ENCODE assay signal across 30 cellular contexts in the genomic region with DNA sequence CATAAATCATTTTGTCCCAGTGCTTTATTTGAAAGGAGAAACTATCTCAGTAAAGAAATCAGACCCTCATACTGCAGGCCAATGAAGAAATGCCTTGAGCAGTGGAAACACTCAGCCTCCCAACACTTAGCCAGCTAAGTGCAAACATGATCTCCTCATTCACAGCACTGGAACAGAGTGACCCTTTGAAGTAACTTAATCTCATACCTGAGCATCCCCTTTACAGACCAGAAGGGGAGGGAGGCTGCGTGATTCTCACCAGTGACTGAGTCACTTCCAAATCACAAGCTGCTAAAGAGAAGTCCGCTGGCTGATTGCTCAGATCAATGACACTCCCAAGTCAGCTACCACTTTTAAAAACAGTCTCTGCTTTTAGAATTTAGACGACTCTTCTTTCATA. TPM values are rescaled to one million over a fixed set of nuclear protein-coding genes. Genes with fewer than 3 reads are reported as not detected.
DNase-seq lines count a peak whose midpoint lies in the region; ATAC-seq, FAIRE-seq and TF ChIP-seq lines count a peak whose summit lies in the region.
"Had no signal": no experiment of that assay in that cellular context is flagged by ENCODE, and none has a peak within 500 bp of the region (broad histone marks: within the 10 kb centered on the region; RNA-seq: fewer than 3 reads in every experiment).

No MANE protein-coding gene starts in this region.

- peaks cover 48% of the 10 kb centered on the region for H3K4me1 Mint-ChIP-seq in neural progenitor cell
- H3K4me1 Mint-ChIP-seq: activated T-helper 17 cell treated with anti-CD3 and anti-CD28 coated beads, Interleukin-2, amount 50 U/mL, for 72 hours had no signal

- H3K27me3 Mint-ChIP-seq in neural progenitor cell (ENCODE audit: insufficient read depth, low read depth) = peaks cover 14% of the 10 kb centered on the region
- H3K27me3 Mint-ChIP-seq: naive B cell had no signal

- ATAC-seq in HepG2 (no peak), right lobe of liver (no peak), GM18867 (IDR thresholded peaks at IDR 0.05; ENCODE audit: unreplicated experiment) (no peak), GM21390 (IDR thresholded peaks at IDR 0.05; ENCODE audit: unreplicated experiment) (no peak)
- ATAC-seq: activated naive CD4-positive, alpha-beta T cell treated with anti-CD3 and anti-CD28 coated beads, Interleukin-2, amount 50 U/mL, for 72 hours; activated T-helper 17 cell treated with anti-CD3 and anti-CD28 coated beads, Interleukin-2, amount 50 U/mL, for 72 hours; GM12878; stimulated activated naive CD8-positive, alpha-beta T cell treated with anti-CD3 and anti-CD28 coated beads, Interleukin-15, Interleukin-2, amounts not matched to agents 100 U/mL and 50 U/mL, for 24 hours had no signal

- H3K4me1 ChIP-seq in HepG2 (ENCODE audit: insufficient read depth, low read length) (peaks cover 77% of the 10 kb centered on the region), right lobe of liver (peaks cover 0 to 12% (median 3%) of the 10 kb centered on the region in 4 donors), esophagus muscularis mucosa (peaks cover 14 to 95% (median 88%) of the 10 kb centered on the region in 4 donors), neural progenitor cell (peaks cover 14% of the 10 kb centered on the region)
- H3K4me1 ChIP-seq: parathyroid adenoma had no signal

- H3K79me2 ChIP-seq in HepG2 (ENCODE audit: insufficient read depth, low read length) = peaks cover 89% of the 10 kb centered on the region
- no peaks in the 10 kb centered on the region for H3K79me2 ChIP-seq in neural progenitor cell (ENCODE audit: low read depth)
- H3K79me2 ChIP-seq: parathyroid adenoma had no signal

- in situ Hi-C loops in HepG2 (cut with HindIII; ENCODE audit: extremely low pct_ligation_motif_present, low pct_unique_long_range_greater_than_20kb) = no loop called here

- H4K20me1 ChIP-seq in HepG2 (ENCODE audit: insufficient read depth, low read length) (peaks cover 80% of the 10 kb centered on the region), neural progenitor cell (ENCODE audit: low read depth) (no peaks in the 10 kb centered on the region)

- peak overlapping the region; percentile 21 for H3K4me3 Mint-ChIP-seq in neural progenitor cell
- H3K4me3 Mint-ChIP-seq: activated T-helper 17 cell treated with anti-CD3 and anti-CD28 coated beads, Interleukin-2, amount 50 U/mL, for 72 hours had no signal

- no TSS peak for BruUV-seq in HepG2 (replicated peaks; lab: Mats Ljungman, UMichigan)

- H3K27me3 ChIP-seq in HepG2 (ENCODE audit: control insufficient read depth in 1 of 2, insufficient read depth in 2 of 2, low read length in 2 of 2) (no peaks in the 10 kb centered on the region), right lobe of liver (no peaks in the 10 kb centered on the region), esophagus muscularis mucosa (no peaks in the 10 kb centered on the region), neural progenitor cell (peaks cover 58% of the 10 kb centered on the region)
- H3K27me3 ChIP-seq: ascending aorta had no signal

- peak overlapping the region; percentile 92 for H3K4me2 ChIP-seq in HepG2 (ENCODE audit: low read depth, low read length)
- H3K4me2 ChIP-seq in neural progenitor cell = no peak overlapping the region

- H3K36me3 Mint-ChIP-seq in neural progenitor cell = peaks cover 8% of the 10 kb centered on the region
- H3K36me3 Mint-ChIP-seq: activated naive CD4-positive, alpha-beta T cell treated with anti-CD3 and anti-CD28 coated beads, Interleukin-2, amount 50 U/mL, for 72 hours had no signal

- FAIRE-seq in HepG2 (lab: Jason Lieb, UNC) (no peak), urothelium cell line (lab: Jason Lieb, UNC) (peak; percentile 56)
- FAIRE-seq: GM12878, kidney had no signal

- CTCF ChIA-PET in HepG2 (lab: Yijun Ruan, JAX; ENCODE audit: low intra/inter-chr PET ratio, low total read pairs) = no interaction called here

- no peak for TF ChIP-seq POLR2A in HepG2 (IDR thresholded peaks at IDR 0.05; ENCODE audit: insufficient read depth in 1 of 2, low read depth in 2 of 2, low read length in 2 of 2)
- no peak for TF ChIP-seq POLR2A in right lobe of liver (IDR thresholded peaks at IDR 0.05)
- TF ChIP-seq POLR2A in esophagus muscularis mucosa (IDR thresholded peaks at IDR 0.05; ENCODE audit: low read depth) = no peak

- no peaks in the 10 kb centered on the region for H3K9me3 Mint-ChIP-seq in neural progenitor cell
- H3K9me3 Mint-ChIP-seq: activated naive CD4-positive, alpha-beta T cell treated with anti-CD3 and anti-CD28 coated beads, Interleukin-2, amount 50 U/mL, for 72 hours; activated T-helper 17 cell treated with anti-CD3 and anti-CD28 coated beads, Interleukin-2, amount 50 U/mL, for 72 hours; naive B cell had no signal

- POLR2A ChIA-PET in HepG2 (lab: Yijun Ruan, JAX) = interaction anchor here (1.3 to 4.9 kb wide), 2 partner anchors 40 to 46 kb away, joined by 3 to 20 read pairs; no protein-coding TSS in a partner anchor

- H3K4me3 ChIP-seq in HepG2 (replicated peaks in 1 of 3; ENCODE audit: insufficient read depth in 1 of 3, low read depth in 2 of 3, low read length in 3 of 3) (peak overlapping the region; percentile 86 to 91 (median 91); a peak in 4 of 6 replicates), right lobe of liver (no peak overlapping the region), esophagus muscularis mucosa (no peak overlapping the region), neural progenitor cell (no peak overlapping the region)
- H3K4me3 ChIP-seq: ascending aorta, esophagus squamous epithelium, GM12878, SK-N-MC, tibial nerve had no signal

- WGBS in HepG2 (ENCODE audit: low lambda C conversion rate) = 72% methylated on average over 3 of the region's 3 CpGs
- WGBS in right lobe of liver (ENCODE audit: insufficient coverage, low coverage, low lambda C conversion rate, missing lambda C conversion rate) = 51% methylated on average over 3 of the region's 3 CpGs
- WGBS in esophagus muscularis mucosa = 68% methylated on average over 3 of the region's 3 CpGs

- H2AFZ ChIP-seq in HepG2 (ENCODE audit: low read length) (no peak overlapping the region), neural progenitor cell (replicated peaks) (no peak overlapping the region)
- H2AFZ ChIP-seq: parathyroid adenoma had no signal

- H3K27ac ChIP-seq in HepG2 (ENCODE audit: extremely low read length, insufficient read depth, low read length) (no peak overlapping the region), right lobe of liver (no peak overlapping the region), esophagus muscularis mucosa (replicated peaks in 1 of 4) (peak overlapping the region; percentile 93 to 96 (median 96)), neural progenitor cell (no peak overlapping the region)
- H3K27ac ChIP-seq: ascending aorta, parathyroid adenoma, SK-N-MC, tibial nerve, WERI-Rb-1 had no signal

- H3K9ac ChIP-seq in HepG2 (ENCODE audit: insufficient read depth, low read depth, low read length) = peak overlapping the region; percentile 73; the same call in 1 of the 2 replicates
- no peak overlapping the region for H3K9ac ChIP-seq in neural progenitor cell
- H3K9ac ChIP-seq: parathyroid adenoma had no signal

- H3K9me3 ChIP-seq in HepG2 (ENCODE audit: low read length) (no peaks in the 10 kb centered on the region), right lobe of liver (no peaks in the 10 kb centered on the region), esophagus muscularis mucosa (no peaks in the 10 kb centered on the region), neural progenitor cell (ENCODE audit: low read depth) (no peaks in the 10 kb centered on the region)
- H3K9me3 ChIP-seq: ascending aorta, esophagus squamous epithelium, tibial nerve had no signal

- TF ChIP-seq RAD21 in HepG2 (CRISPR knock-in tag; IDR thresholded peaks at IDR 0.05) = no peak

- intact Hi-C loops in HepG2 (cut with micrococcal nuclease; ENCODE audit: unreplicated experiment) = no loop called here
- intact Hi-C loops in right lobe of liver (cut with DNase I) = no loop called here
- intact Hi-C loops in esophagus muscularis mucosa (cut with DNase I) = loop anchor here (5.0 kb wide), 1 partner anchor 47 kb away; no protein-coding TSS in a partner anchor

- peaks cover 11 to 33% of the 10 kb centered on the region in 2 experiments for H3K36me3 ChIP-seq in HepG2 (replicated peaks in 1 of 2; ENCODE audit: control insufficient read depth in 1 of 2, insufficient read depth in 2 of 2, low read length in 2 of 2)
- no peaks in the 10 kb centered on the region for H3K36me3 ChIP-seq in right lobe of liver
- no peaks in the 10 kb centered on the region for H3K36me3 ChIP-seq in esophagus muscularis mucosa
- no peaks in the 10 kb centered on the region for H3K36me3 ChIP-seq in neural progenitor cell
- H3K36me3 ChIP-seq: ascending aorta, esophagus squamous epithelium, tibial nerve, WERI-Rb-1 had no signal

- TF ChIP-seq CTCF in HepG2 (CRISPR knock-in tag; IDR thresholded peaks at IDR 0.05) (no peak), right lobe of liver (IDR thresholded peaks at IDR 0.05) (no peak), esophagus muscularis mucosa (IDR thresholded peaks at IDR 0.05) (no peak), neural progenitor cell (IDR thresholded peaks at IDR 0.05) (no peak)

- H3K27ac Mint-ChIP-seq in neural progenitor cell = no peak overlapping the region
- H3K27ac Mint-ChIP-seq: activated naive CD4-positive, alpha-beta T cell treated with anti-CD3 and anti-CD28 coated beads, Interleukin-2, amount 50 U/mL, for 72 hours; activated T-helper 17 cell treated with anti-CD3 and anti-CD28 coated beads, Interleukin-2, amount 50 U/mL, for 72 hours had no signal

- DNase-seq in HepG2 (ENCODE audit: low spot score) (no peak), right lobe of liver (no peak), esophagus muscularis mucosa (ENCODE audit: extremely low spot score) (no peak), neural progenitor cell (ENCODE audit: low spot score) (no peak), urothelium cell line (ENCODE audit: low spot score) (no peak)
- no peak for DNase-seq in activated CD4-positive, alpha-beta T cell treated with anti-CD3 and anti-CD28 coated beads for 4 hours
- DNase-seq: 8988T; activated CD4-positive, alpha-beta T cell treated with anti-CD3 and anti-CD28 coated beads, Interleukin-2, amount 50 U/mL, for 4 hours; activated CD8-positive, alpha-beta memory T cell treated with anti-CD3 and anti-CD28 coated beads, Interleukin-2, amount 50 U/mL, for 4 hours; AML-193; cerebellar nuclear complex; effector CD4-positive, alpha-beta T cell; esophagus squamous epithelium; kidney; mammary epithelial cell; naive B cell; NCI-H1092; NCI-H2029; stimulated activated CD4-positive, alpha-beta T cell treated with anti-CD3 and anti-CD28 coated beads, Interleukin-4, amount 100 ng/mL, for 1 hour; stimulated activated naive CD8-positive, alpha-beta T cell treated with anti-CD3 and anti-CD28 coated beads, Interleukin-15, Interleukin-2, amounts not matched to agents 100 U/mL and 50 U/mL, for 24 hours; WERI-Rb-1 had no signal

- TF ChIP-seq EP300 in HepG2 (IDR thresholded peaks at IDR 0.05; ENCODE audit: low read depth in 2 of 2, low read length in 2 of 2) (no peak), HepG2 (CRISPR knock-in tag; IDR thresholded peaks at IDR 0.05; ENCODE audit: borderline replicate concordance) (no peak), esophagus muscularis mucosa (IDR thresholded peaks at IDR 0.05) (no peak)

- peaks cover 4% of the 10 kb centered on the region for H3F3A ChIP-seq in neural progenitor cell (ENCODE audit: low read depth)

RNA-seq across cellular contexts. Expression of a gene that starts 4.5 kb away (rescaled TPM):
- total RNA-seq in HepG2 (2016; rRNA removed; fragmentation: Illumina TruSeq; extraction: Trizol) (1.1 and 1.4 TPM in 2 replicates), right lobe of liver (10 to 100 TPM in 5 of 6 experiments, 1 to 10 TPM in 1; 9.2 to 25.8 (median 11.8) TPM), esophagus muscularis mucosa (10 to 100 TPM; 48.2 to 76.1 (median 62.5) TPM), neural progenitor cell (ENCODE audit: low replicate concordance) (0.54 and 0.59 TPM in 2 replicates)
- 1.0 and 1.2 TPM in 2 replicates for total RNA-seq in HepG2 (2016; cell fraction: cytosol; rRNA removed; fragmentation: Illumina TruSeq; extraction: Trizol; ENCODE audit: low read depth)
- 1.4 and 1.5 TPM in 2 replicates for total RNA-seq in HepG2 (2016; cell fraction: insoluble cytoplasmic fraction; rRNA removed; fragmentation: Illumina TruSeq; extraction: Trizol)
- total RNA-seq in HepG2 (2016; cell fraction: membrane; rRNA removed; fragmentation: Illumina TruSeq; extraction: Trizol) = 2.7 and 2.9 TPM in 2 replicates
- 1.1 and 1.9 TPM in 2 replicates for total RNA-seq in HepG2 (2016; cell fraction: nucleus; rRNA removed; fragmentation: Illumina TruSeq; extraction: Trizol)
- 94.7 and 113 TPM in 2 replicates for polyA plus RNA-seq in HepG2 (2011; rRNA removed)
- 101 and 112 TPM in 2 replicates for polyA plus RNA-seq in HepG2 (2011; cell fraction: cytosol; rRNA removed)
- 181 and 188 TPM in 2 replicates for polyA plus RNA-seq in HepG2 (2011; cell fraction: nucleus; rRNA removed)
- polyA plus RNA-seq in HepG2 (2012) = 46.0 and 71.6 TPM in 2 replicates
- polyA plus RNA-seq in HepG2 (2016; cell fraction: cytosol; fragmentation: Illumina TruSeq; extraction: Trizol; ENCODE audit: low read depth) = 0.27 and 0.52 TPM in 2 replicates
- polyA plus RNA-seq in HepG2 (2016; cell fraction: insoluble cytoplasmic fraction; fragmentation: Illumina TruSeq; extraction: Trizol; ENCODE audit: low read depth) = 1.4 TPM in 2 replicates
- polyA plus RNA-seq in HepG2 (2016; cell fraction: membrane; fragmentation: Illumina TruSeq; extraction: Trizol; ENCODE audit: low read depth) = 0.68 and 0.92 TPM in 2 replicates
- 1.1 and 1.9 TPM in 2 replicates for polyA plus RNA-seq in HepG2 (2016; cell fraction: nucleus; fragmentation: Illumina TruSeq; extraction: Trizol; ENCODE audit: insufficient read depth, low read depth)
- 10.5 and 261 TPM in 2 replicates for polyA minus RNA-seq in HepG2 (2011; rRNA and poly(A)+ RNA removed; ENCODE audit: low replicate concordance)
- polyA minus RNA-seq in HepG2 (2011; cell fraction: cytosol; rRNA and poly(A)+ RNA removed) = 111 and 123 TPM in 2 replicates
- 241 and 251 TPM in 2 replicates for polyA minus RNA-seq in HepG2 (2011; cell fraction: nucleus; rRNA and poly(A)+ RNA removed)

Comparison
In these comparisons a context has a peak if more than half of its experiments do, and no peak if none do; other contexts are left out.
1. H3K4me3 ChIP-seq: peak in HepG2 (3 of 3); none in right lobe of liver (0 of 3), esophagus muscularis mucosa (0 of 4) and neural progenitor cell (single experiment).
2. H3K27ac ChIP-seq: peak in esophagus muscularis mucosa (4 of 4); none in HepG2 (single experiment), right lobe of liver (0 of 3) and neural progenitor cell (single experiment).